ENCODE assay signal across 9 cellular contexts in genomic region chr2:47437287-47437686, GRCh38. TPM values are rescaled to one million over a fixed set of nuclear protein-coding genes. Genes with fewer than 3 reads are reported as not detected.
DNase-seq lines count a peak whose midpoint lies in the region; ATAC-seq and TF ChIP-seq lines count a peak whose summit lies in the region.
"Had no signal": no experiment of that assay in that cellular context is flagged by ENCODE, and none has a peak within 500 bp of the region (broad histone marks: within the 10 kb centered on the region; RNA-seq: fewer than 3 reads in every experiment).

No MANE protein-coding gene starts in this region.

- peak; percentile 84 for ATAC-seq in left lobe of liver
- no peak for ATAC-seq in HG03045 (IDR thresholded peaks at IDR 0.05; ENCODE audit: unreplicated experiment)
- ATAC-seq in HG03457 (IDR thresholded peaks at IDR 0.05; ENCODE audit: unreplicated experiment): no peak
- ATAC-seq in GM18505 (IDR thresholded peaks at IDR 0.05; ENCODE audit: unreplicated experiment): no peak

- POLR2A ChIA-PET in HEK293 (lab: Yijun Ruan, JAX): no interaction called here

- no peak overlapping the region for H3K27ac ChIP-seq in HEK293 (ENCODE audit: extremely low read depth, low read depth, low read length)

- CTCF ChIA-PET in HEK293 (lab: Yijun Ruan, JAX): interaction anchor here (0.6 to 6.7 kb wide), 32 partner anchors 9 to 997 kb away, joined by 3 to 72 read pairs (median 4); no protein-coding TSS in a partner anchor

- TF ChIP-seq POLR2A in GM18505 (IDR thresholded peaks at IDR 0.05; ENCODE audit: borderline replicate concordance, extremely low read depth, insufficient read depth, insufficient read length): no peak

- TF ChIP-seq CTCF in AG10803 (conservative IDR thresholded peaks at IDR 0.05; ENCODE audit: low read length) (peak; percentile 59), HEK293 (tag by site-specific recombination; IDR thresholded peaks at IDR 0.05) (no peak)

- H3K4me1 ChIP-seq in HEK293 (ENCODE audit: control insufficient read depth, insufficient read depth, low read length): no peaks in the 10 kb centered on the region

- DNase-seq in AG10803 (ENCODE audit: low read depth) (peak; percentile 65), astrocyte of the hippocampus (ENCODE audit: low read depth, low spot score) (peak; percentile 38), left lobe of liver (ENCODE audit: low spot score) (no peak), MG63 (no peak)
- DNase-seq: activated naive CD4-positive, alpha-beta T cell treated with anti-CD3 and anti-CD28 coated beads for 36 hours had no signal

- H3K36me3 ChIP-seq in HEK293 (ENCODE audit: control insufficient read depth in 2 of 2, insufficient read depth in 1 of 2, low read length in 2 of 2) (peaks cover 27 to 41% of the 10 kb centered on the region in 2 experiments), MG63 (peaks cover 27% of the 10 kb centered on the region)

- no peaks in the 10 kb centered on the region for H3K27me3 ChIP-seq in MG63

- H3K9me3 ChIP-seq in HEK293 (ENCODE audit: control insufficient read depth, insufficient read depth, low read depth, low read length): no peaks in the 10 kb centered on the region
- H3K9me3 ChIP-seq in MG63: no peaks in the 10 kb centered on the region

- H3K4me3 ChIP-seq in AG10803 (ENCODE audit: low read length) (no peak overlapping the region), HEK293 (ENCODE audit: low read depth, low read length) (no peak overlapping the region), MG63 (no peak overlapping the region)

TF ChIP-seq in HEK293, 187 proteins besides CTCF, POLR2A, EP300 and RAD21 (continues in another document):
- no peak for TF ChIP-seq BCL11B (tag by site-specific recombination; IDR thresholded peaks at IDR 0.05; ENCODE audit: low read depth)
- no peak for TF ChIP-seq ZNF747 (tag by site-specific recombination; IDR thresholded peaks at IDR 0.05)
- TF ChIP-seq, protein P1, sequence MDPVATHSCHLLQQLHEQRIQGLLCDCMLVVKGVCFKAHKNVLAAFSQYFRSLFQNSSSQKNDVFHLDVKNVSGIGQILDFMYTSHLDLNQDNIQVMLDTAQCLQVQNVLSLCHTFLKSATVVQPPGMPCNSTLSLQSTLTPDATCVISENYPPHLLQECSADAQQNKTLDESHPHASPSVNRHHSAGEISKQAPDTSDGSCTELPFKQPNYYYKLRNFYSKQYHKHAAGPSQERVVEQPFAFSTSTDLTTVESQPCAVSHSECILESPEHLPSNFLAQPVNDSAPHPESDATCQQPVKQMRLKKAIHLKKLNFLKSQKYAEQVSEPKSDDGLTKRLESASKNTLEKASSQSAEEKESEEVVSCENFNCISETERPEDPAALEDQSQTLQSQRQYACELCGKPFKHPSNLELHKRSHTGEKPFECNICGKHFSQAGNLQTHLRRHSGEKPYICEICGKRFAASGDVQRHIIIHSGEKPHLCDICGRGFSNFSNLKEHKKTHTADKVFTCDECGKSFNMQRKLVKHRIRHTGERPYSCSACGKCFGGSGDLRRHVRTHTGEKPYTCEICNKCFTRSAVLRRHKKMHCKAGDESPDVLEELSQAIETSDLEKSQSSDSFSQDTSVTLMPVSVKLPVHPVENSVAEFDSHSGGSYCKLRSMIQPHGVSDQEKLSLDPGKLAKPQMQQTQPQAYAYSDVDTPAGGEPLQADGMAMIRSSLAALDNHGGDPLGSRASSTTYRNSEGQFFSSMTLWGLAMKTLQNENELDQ (tag by site-specific recombination; IDR thresholded peaks at IDR 0.05; ENCODE audit: low read depth): no peak
- no peak for TF ChIP-seq ZNF792 (tag by site-specific recombination; IDR thresholded peaks at IDR 0.05)
- no peak for TF ChIP-seq ZNF549 (tag by site-specific recombination; IDR thresholded peaks at IDR 0.05)
- TF ChIP-seq ZNF416 (tag by site-specific recombination; IDR thresholded peaks at IDR 0.05): no peak
- TF ChIP-seq ZNF175 (tag by site-specific recombination; IDR thresholded peaks at IDR 0.05): no peak
- TF ChIP-seq KLF16 (tag by site-specific recombination; IDR thresholded peaks at IDR 0.05): no peak
- TF ChIP-seq ZNF785 (tag by site-specific recombination; IDR thresholded peaks at IDR 0.05): no peak
- no peak for TF ChIP-seq ZNF23 (tag by site-specific recombination; IDR thresholded peaks at IDR 0.05; ENCODE audit: borderline replicate concordance)
- TF ChIP-seq ZNF18 (tag by site-specific recombination; IDR thresholded peaks at IDR 0.05): no peak
- TF ChIP-seq MYNN (tag by site-specific recombination; IDR thresholded peaks at IDR 0.05; ENCODE audit: borderline replicate concordance): no peak
- TF ChIP-seq PRDM1 (tag by site-specific recombination; IDR thresholded peaks at IDR 0.05): no peak
- TF ChIP-seq ZNF473 (tag by site-specific recombination; IDR thresholded peaks at IDR 0.05): no peak
- TF ChIP-seq ZBTB20 (tag by site-specific recombination; IDR thresholded peaks at IDR 0.05): no peak
- peak; percentile 83 for TF ChIP-seq ZNF623 (tag by site-specific recombination; IDR thresholded peaks at IDR 0.05)
- TF ChIP-seq, protein P2, sequence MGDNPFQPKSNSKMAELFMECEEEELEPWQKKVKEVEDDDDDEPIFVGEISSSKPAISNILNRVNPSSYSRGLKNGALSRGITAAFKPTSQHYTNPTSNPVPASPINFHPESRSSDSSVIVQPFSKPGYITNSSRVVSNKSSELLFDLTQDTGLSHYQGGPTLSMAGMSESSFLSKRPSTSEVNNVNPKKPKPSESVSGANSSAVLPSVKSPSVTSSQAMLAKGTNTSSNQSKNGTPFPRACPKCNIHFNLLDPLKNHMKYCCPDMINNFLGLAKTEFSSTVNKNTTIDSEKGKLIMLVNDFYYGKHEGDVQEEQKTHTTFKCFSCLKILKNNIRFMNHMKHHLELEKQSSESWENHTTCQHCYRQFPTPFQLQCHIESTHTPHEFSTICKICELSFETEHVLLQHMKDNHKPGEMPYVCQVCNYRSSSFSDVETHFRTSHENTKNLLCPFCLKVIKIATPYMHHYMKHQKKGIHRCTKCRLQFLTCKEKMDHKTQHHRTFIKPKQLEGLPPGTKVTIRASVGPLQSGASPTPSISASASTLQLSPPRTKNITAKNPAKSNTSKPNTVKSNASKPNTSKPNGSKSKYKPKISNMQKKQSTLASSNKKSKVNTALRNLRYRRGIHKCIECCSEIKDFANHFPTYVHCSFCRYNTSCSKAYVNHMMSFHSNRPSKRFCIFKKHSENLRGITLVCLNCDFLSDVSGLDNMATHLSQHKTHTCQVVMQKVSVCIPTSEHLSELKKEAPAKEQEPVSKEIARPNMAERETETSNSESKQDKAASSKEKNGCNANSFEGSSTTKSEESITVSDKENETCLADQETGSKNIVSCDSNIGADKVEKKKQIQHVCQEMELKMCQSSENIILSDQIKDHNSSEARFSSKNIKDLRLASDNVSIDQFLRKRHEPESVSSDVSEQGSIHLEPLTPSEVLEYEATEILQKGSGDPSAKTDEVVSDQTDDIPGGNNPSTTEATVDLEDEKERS (tag by site-specific recombination; IDR thresholded peaks at IDR 0.05): no peak
- TF ChIP-seq ZNF133 (tag by site-specific recombination; IDR thresholded peaks at IDR 0.05): no peak
- TF ChIP-seq, protein P3, sequence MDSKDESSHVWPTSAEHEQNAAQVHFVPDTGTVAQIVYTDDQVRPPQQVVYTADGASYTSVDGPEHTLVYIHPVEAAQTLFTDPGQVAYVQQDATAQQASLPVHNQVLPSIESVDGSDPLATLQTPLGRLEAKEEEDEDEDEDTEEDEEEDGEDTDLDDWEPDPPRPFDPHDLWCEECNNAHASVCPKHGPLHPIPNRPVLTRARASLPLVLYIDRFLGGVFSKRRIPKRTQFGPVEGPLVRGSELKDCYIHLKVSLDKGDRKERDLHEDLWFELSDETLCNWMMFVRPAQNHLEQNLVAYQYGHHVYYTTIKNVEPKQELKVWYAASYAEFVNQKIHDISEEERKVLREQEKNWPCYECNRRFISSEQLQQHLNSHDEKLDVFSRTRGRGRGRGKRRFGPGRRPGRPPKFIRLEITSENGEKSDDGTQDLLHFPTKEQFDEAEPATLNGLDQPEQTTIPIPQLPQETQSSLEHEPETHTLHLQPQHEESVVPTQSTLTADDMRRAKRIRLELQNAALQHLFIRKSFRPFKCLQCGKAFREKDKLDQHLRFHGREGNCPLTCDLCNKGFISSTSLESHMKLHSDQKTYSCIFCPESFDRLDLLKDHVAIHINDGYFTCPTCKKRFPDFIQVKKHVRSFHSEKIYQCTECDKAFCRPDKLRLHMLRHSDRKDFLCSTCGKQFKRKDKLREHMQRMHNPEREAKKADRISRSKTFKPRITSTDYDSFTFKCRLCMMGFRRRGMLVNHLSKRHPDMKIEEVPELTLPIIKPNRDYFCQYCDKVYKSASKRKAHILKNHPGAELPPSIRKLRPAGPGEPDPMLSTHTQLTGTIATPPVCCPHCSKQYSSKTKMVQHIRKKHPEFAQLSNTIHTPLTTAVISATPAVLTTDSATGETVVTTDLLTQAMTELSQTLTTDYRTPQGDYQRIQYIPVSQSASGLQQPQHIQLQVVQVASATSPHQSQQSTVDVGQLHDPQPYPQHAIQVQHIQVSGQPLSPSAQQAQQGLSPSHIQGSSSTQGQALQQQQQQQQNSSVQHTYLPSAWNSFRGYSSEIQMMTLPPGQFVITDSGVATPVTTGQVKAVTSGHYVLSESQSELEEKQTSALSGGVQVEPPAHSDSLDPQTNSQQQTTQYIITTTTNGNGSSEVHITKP (tag by site-specific recombination; IDR thresholded peaks at IDR 0.05): no peak
- TF ChIP-seq ZNF311 (tag by site-specific recombination; IDR thresholded peaks at IDR 0.05; ENCODE audit: borderline replicate concordance): no peak

RNA-seq across cellular contexts. Expression of gene MSH2, which starts 34.3 kb away (rescaled TPM):
- total RNA-seq in left lobe of liver: 3.3 TPM
- total RNA-seq in MG63 (2014; rRNA removed; shearing (Covaris generic); ENCODE audit: low replicate concordance): 62.2 and 109 TPM in 2 replicates

Comparison
In these comparisons a context has a peak if more than half of its experiments do, and no peak if none do; other contexts are left out.
1. DNase-seq: peak in AG10803 (single experiment) and astrocyte of the hippocampus (single experiment); none in left lobe of liver (single experiment) and MG63 (single experiment).
2. RNA of gene MSH2, which starts 34.3 kb away (total RNA-seq): 62.2 to 109 TPM in MG63; 3.3 TPM in left lobe of liver (single experiment); every median in the first group is over 10 times any median in the second.